13 cellular contexts compared by ENCODE assay signal in genomic region chr20:23148721-23149570, GRCh38.
DNase-seq lines count a peak whose midpoint lies in the region; ATAC-seq and TF ChIP-seq lines count a peak whose summit lies in the region.
"Had no signal": no experiment of that assay in that cellular context is flagged by ENCODE, and none has a peak within 500 bp of the region (broad histone marks: within the 10 kb centered on the region; RNA-seq: fewer than 3 reads in every experiment).

No MANE protein-coding gene starts in this region.

- no peak overlapping the region for H3K23ac ChIP-seq in H9 (ENCODE audit: insufficient read length, low read depth, low read length)

- H3K27ac Mint-ChIP-seq in H9 = no peak overlapping the region
- peak overlapping the region in 1 of 9 donors; percentile 91 for H3K27ac Mint-ChIP-seq in naive thymus-derived CD4-positive, alpha-beta T cell
- no peak overlapping the region for H3K27ac Mint-ChIP-seq in T-helper 17 cell
- H3K27ac Mint-ChIP-seq: immature natural killer cell had no signal

- H4K5ac ChIP-seq in H9 (ENCODE audit: insufficient read length, low read depth, low read length) = no peak overlapping the region

- no peak overlapping the region for H3K56ac ChIP-seq in H9 (ENCODE audit: insufficient read length, low read depth, low read length)

- H3K9me3 Mint-ChIP-seq in H9 = peaks cover 6 to 7% of the 10 kb centered on the region in 2 experiments; a peak in 4 of 5 replicates
- peaks cover 0 to 3% (median 0%) of the 10 kb centered on the region in 11 donors for H3K9me3 Mint-ChIP-seq in naive thymus-derived CD4-positive, alpha-beta T cell
- H3K9me3 Mint-ChIP-seq: immature natural killer cell had no signal

- in situ Hi-C loops in gastrocnemius medialis (cut with MboI; ENCODE audit: low sequenced_read_pairs in 4 of 4) = no loop called here

- no peak overlapping the region for H3K4me2 ChIP-seq in H9 (ENCODE audit: insufficient read depth, insufficient read length, low read length)

- H2BK20ac ChIP-seq in H9 (ENCODE audit: low read depth, low read length, poor library complexity, severe bottlenecking) = no peak overlapping the region

- H2BK12ac ChIP-seq in H9 (ENCODE audit: insufficient read length, low read depth, low read length) = no peak overlapping the region

- no peak overlapping the region for H3K14ac ChIP-seq in H9 (ENCODE audit: insufficient read depth, low read length)

- no CpG with 5 or more reads among the region's 10 CpGs for WGBS in H9 (ENCODE audit: extremely low coverage, insufficient read length, low lambda C conversion rate)

- H3K4me1 Mint-ChIP-seq in H9 (peaks cover 11 to 17% of the 10 kb centered on the region in 2 experiments), T-helper 17 cell (peaks cover 21% of the 10 kb centered on the region)
- H3K4me1 Mint-ChIP-seq in naive thymus-derived CD4-positive, alpha-beta T cell = peaks cover 0 to 62% (median 0%) of the 10 kb centered on the region in 7 donors
- H3K4me1 Mint-ChIP-seq: immature natural killer cell had no signal

- CTCF ChIA-PET in naive thymus-derived CD4-positive, alpha-beta T cell (lab: Charles Lee) = no interaction called here

- no peak overlapping the region for H2AK5ac ChIP-seq in H9 (ENCODE audit: insufficient read length, low read length)

- no peaks in the 10 kb centered on the region for H3K23me2 ChIP-seq in H9 (ENCODE audit: insufficient read length, low read depth, low read length, poor library complexity, severe bottlenecking)

- H4K8ac ChIP-seq in H9 (replicated peaks; ENCODE audit: insufficient read length, low read depth, low read length) = no peak overlapping the region

- H3K4me3 ChIP-seq in SJCRH30 (no peak overlapping the region), fibroblast of mammary gland (ENCODE audit: control insufficient read depth, low read depth, low read length) (no peak overlapping the region), gastrocnemius medialis (peak overlapping the region in 3 of 4 donors; percentile 6 to 36 (median 15))
- H3K4me3 ChIP-seq in naive thymus-derived CD4-positive, alpha-beta T cell (ENCODE audit: low read length) = no peak overlapping the region
- H3K4me3 ChIP-seq: colonic mucosa, HAP-1 had no signal

- intact Hi-C loops in gastrocnemius medialis (cut with DNase I; ENCODE audit: low total_unique reads) = loop anchor here (1.0 to 5.0 kb wide), 2 partner anchors 486 to 1893 kb away; no protein-coding TSS in a partner anchor
- intact Hi-C loops in naive thymus-derived CD4-positive, alpha-beta T cell (cut with micrococcal nuclease) = no loop called here

- no peak overlapping the region for H3K27ac ChIP-seq in H9 (ENCODE audit: insufficient read length, low read depth, low read length)
- H3K27ac ChIP-seq in SJCRH30 = peak overlapping the region; percentile 16; the same call in 1 of the 2 replicates
- peak overlapping the region; percentile 94 to 99 (median 94) for H3K27ac ChIP-seq in gastrocnemius medialis
- H3K27ac ChIP-seq in naive thymus-derived CD4-positive, alpha-beta T cell (ENCODE audit: low read depth, low read length) = no peak overlapping the region
- H3K27ac ChIP-seq: colonic mucosa had no signal

- no peaks in the 10 kb centered on the region for H3K79me1 ChIP-seq in H9 (ENCODE audit: insufficient read depth, low read depth, low read length, poor library complexity, severe bottlenecking)

- H2BK5ac ChIP-seq in H9 (ENCODE audit: insufficient read length, low read length) = no peak overlapping the region

- no peak overlapping the region for H2BK120ac ChIP-seq in H9 (ENCODE audit: low read depth, low read length, poor library complexity, severe bottlenecking)

- TF ChIP-seq POLR2A in gastrocnemius medialis (IDR thresholded peaks at IDR 0.05) = no peak

- H2BK15ac ChIP-seq in H9 (ENCODE audit: low read depth, low read length) = no peak overlapping the region

- TF ChIP-seq CTCF in H9 (conservative IDR thresholded peaks at IDR 0.05) (no peak), fibroblast of mammary gland (conservative IDR thresholded peaks at IDR 0.05; ENCODE audit: control insufficient read depth, insufficient read depth, low read depth, low read length) (no peak), gastrocnemius medialis (IDR thresholded peaks at IDR 0.05 in 4 of 5, conservative IDR thresholded peaks at IDR 0.05 in 1 of 5) (no peak)

- H3K9ac ChIP-seq in H9 (ENCODE audit: extremely low read depth, insufficient read length, low read length) = no peak overlapping the region

- H3K27me3 ChIP-seq in H9 (ENCODE audit: insufficient read depth, low read length) = no peaks in the 10 kb centered on the region
- no peaks in the 10 kb centered on the region for H3K27me3 ChIP-seq in SJCRH30
- H3K27me3 ChIP-seq in gastrocnemius medialis = no peaks in the 10 kb centered on the region
- H3K27me3 ChIP-seq in naive thymus-derived CD4-positive, alpha-beta T cell (ENCODE audit: control insufficient read depth in 2 of 2, insufficient read depth in 2 of 2, low read length in 2 of 2) = no peaks in the 10 kb centered on the region
- H3K27me3 ChIP-seq: colonic mucosa had no signal

- H3K36me3 Mint-ChIP-seq in H9 (ENCODE audit: insufficient read depth in 1 of 3, low read depth in 3 of 3) = peaks cover 0 to 7% (median 2%) of the 10 kb centered on the region in 3 experiments; a peak in 3 of 7 replicates
- peaks cover 0 to 4% (median 0%) of the 10 kb centered on the region in 5 donors for H3K36me3 Mint-ChIP-seq in naive thymus-derived CD4-positive, alpha-beta T cell
- H3K36me3 Mint-ChIP-seq in T-helper 17 cell (ENCODE audit: low read depth) = peaks cover 4% of the 10 kb centered on the region
- H3K36me3 Mint-ChIP-seq: immature natural killer cell had no signal

- H3K4ac ChIP-seq in H9 (ENCODE audit: low read depth, low read length) = no peak overlapping the region

- peak; percentile 10 for DNase-seq in H9
- no peak for DNase-seq in SJCRH30
- peak; percentile 32 for DNase-seq in fibroblast of mammary gland (ENCODE audit: low read depth)
- peak in 1 of 2 donors; percentile 1 for DNase-seq in gastrocnemius medialis
- DNase-seq in naive thymus-derived CD4-positive, alpha-beta T cell = no peak
- no peak for DNase-seq in T-helper 17 cell
- DNase-seq: immature natural killer cell; NCI-H2171; stimulated activated naive CD4-positive, alpha-beta T cell treated with Interleukin-2 at 50 U/mL for 16 hours had no signal

- POLR2A ChIA-PET in naive thymus-derived CD4-positive, alpha-beta T cell (lab: Charles Lee) = no interaction called here

- H3K36me3 ChIP-seq in SJCRH30 = no peaks in the 10 kb centered on the region
- no peaks in the 10 kb centered on the region for H3K36me3 ChIP-seq in gastrocnemius medialis
- no peaks in the 10 kb centered on the region for H3K36me3 ChIP-seq in naive thymus-derived CD4-positive, alpha-beta T cell (ENCODE audit: control insufficient read depth in 2 of 3, insufficient read depth in 3 of 3, low read length in 3 of 3)
- H3K36me3 ChIP-seq: colonic mucosa, HAP-1 had no signal

- H3K27me3 Mint-ChIP-seq in H9 (ENCODE audit: low read depth) (peaks cover 4% of the 10 kb centered on the region), T-helper 17 cell (peaks cover 17% of the 10 kb centered on the region)
- peaks cover 0 to 33% (median 3%) of the 10 kb centered on the region in 5 donors for H3K27me3 Mint-ChIP-seq in naive thymus-derived CD4-positive, alpha-beta T cell

- H3K9me3 ChIP-seq in H9 (ENCODE audit: control insufficient read depth, low read depth, low read length) = no peaks in the 10 kb centered on the region
- H3K9me3 ChIP-seq in SJCRH30 (replicated peaks) = no peaks in the 10 kb centered on the region
- H3K9me3 ChIP-seq in gastrocnemius medialis = no peaks in the 10 kb centered on the region
- H3K9me3 ChIP-seq in naive thymus-derived CD4-positive, alpha-beta T cell (ENCODE audit: control insufficient read depth in 2 of 3, low read length in 3 of 3) = no peaks in the 10 kb centered on the region
- H3K9me3 ChIP-seq in T-helper 17 cell (ENCODE audit: control insufficient read depth, low read length, poor library complexity, severe bottlenecking) = no peaks in the 10 kb centered on the region
- H3K9me3 ChIP-seq: colonic mucosa, HAP-1 had no signal

- H3K4me1 ChIP-seq in H9 (ENCODE audit: insufficient read depth, low read length) (no peaks in the 10 kb centered on the region), SJCRH30 (peaks cover 55% of the 10 kb centered on the region), gastrocnemius medialis (peaks cover 85 to 97% of the 10 kb centered on the region in 2 donors)
- no peaks in the 10 kb centered on the region for H3K4me1 ChIP-seq in naive thymus-derived CD4-positive, alpha-beta T cell (ENCODE audit: control insufficient read depth in 2 of 2, insufficient read depth in 2 of 2, low read length in 2 of 2)
- H3K4me1 ChIP-seq: colonic mucosa, HAP-1 had no signal

- no peaks in the 10 kb centered on the region for H4K20me1 ChIP-seq in H9 (ENCODE audit: control insufficient read depth, insufficient read depth, insufficient read length)

- no peak overlapping the region for H3K18ac ChIP-seq in H9 (ENCODE audit: insufficient read length, low read depth, low read length)

- ATAC-seq in gastrocnemius medialis (no peak), GM18873 (IDR thresholded peaks at IDR 0.05; ENCODE audit: low FRiP score, unreplicated experiment) (no peak), HG03439 (IDR thresholded peaks at IDR 0.05; ENCODE audit: unreplicated experiment) (no peak), T-helper 17 cell (no peak)
- ATAC-seq in naive thymus-derived CD4-positive, alpha-beta T cell = no peak

- no peak overlapping the region for H3K4me3 Mint-ChIP-seq in H9
- no peak overlapping the region for H3K4me3 Mint-ChIP-seq in naive thymus-derived CD4-positive, alpha-beta T cell
- no peak overlapping the region for H3K4me3 Mint-ChIP-seq in T-helper 17 cell
- H3K4me3 Mint-ChIP-seq: immature natural killer cell had no signal

- no peaks in the 10 kb centered on the region for H3K79me2 ChIP-seq in H9 (ENCODE audit: insufficient read depth, low read length)

- H4K91ac ChIP-seq in H9 (ENCODE audit: insufficient read length, low read depth, low read length) = no peak overlapping the region

- no peak overlapping the region for H2AFZ ChIP-seq in H9 (ENCODE audit: low read length)

- no peak overlapping the region for H3T11ph ChIP-seq in H9 (ENCODE audit: low read length)

Comparison
In these comparisons a context has a peak if more than half of its experiments do, and no peak if none do; other contexts are left out.
1. DNase-seq: peak in H9 (single experiment) and fibroblast of mammary gland (single experiment); none in SJCRH30 (0 of 2), naive thymus-derived CD4-positive, alpha-beta T cell (0 of 9) and T-helper 17 cell (0 of 3).
2. H3K27ac ChIP-seq: peak in SJCRH30 (single experiment) and gastrocnemius medialis (4 of 4); none in H9 (single experiment) and naive thymus-derived CD4-positive, alpha-beta T cell (single experiment).
3. H3K4me3 ChIP-seq: peak in gastrocnemius medialis (3 of 4); none in SJCRH30 (single experiment), fibroblast of mammary gland (single experiment) and naive thymus-derived CD4-positive, alpha-beta T cell (single experiment).